30 cellular contexts compared by ENCODE assay signal in genomic region chr17:17636456-17636855, GRCh38.
"Had no signal": no experiment of that assay in that cellular context is flagged by ENCODE, and none has a peak within 500 bp of the region (broad histone marks: within the 10 kb centered on the region; RNA-seq: fewer than 3 reads in every experiment).

No MANE protein-coding gene starts in this region.

- H3K4me3 Mint-ChIP-seq: activated CD4-positive, alpha-beta memory T cell treated with anti-CD3 and anti-CD28 coated beads for 36 hours; activated CD4-positive, alpha-beta T cell treated with anti-CD3 and anti-CD28 coated beads, Interleukin-2, amount 10 ng/mL, durations not matched to agents 24 days and 14 days; activated T-cell treated with anti-CD3 and anti-CD28 coated beads, Interleukin-2, amount 50 U/mL, for 4 hours; activated T-helper 17 cell treated with anti-CD3 and anti-CD28 coated beads, Interleukin-2, amount 50 U/mL, for 72 hours; effector memory CD8-positive, alpha-beta T cell; memory B cell; naive thymus-derived CD4-positive, alpha-beta T cell; neural crest cell; T-helper 1 cell treated with Interleukin-12 subunit alpha and Interleukin-12 subunit beta and Interleukin-4 antibody, amounts not matched to agents 30 μg/mL and 1 μg/mL, for 36 hours had no signal

- H3K4me1 ChIP-seq: body of pancreas, colonic mucosa, gastrocnemius medialis had no signal

- H3K9me3 Mint-ChIP-seq: activated CD4-positive, alpha-beta memory T cell treated with anti-CD3 and anti-CD28 coated beads for 36 hours; activated CD4-positive, alpha-beta T cell treated with anti-CD3 and anti-CD28 coated beads, Interleukin-2, amount 10 ng/mL, durations not matched to agents 24 days and 14 days; activated T-cell treated with anti-CD3 and anti-CD28 coated beads, Interleukin-2, amount 50 U/mL, for 4 hours; activated T-helper 17 cell treated with anti-CD3 and anti-CD28 coated beads, Interleukin-2, amount 50 U/mL, for 72 hours; effector memory CD8-positive, alpha-beta T cell; neural crest cell; T-helper 1 cell treated with Interleukin-12 subunit alpha and Interleukin-12 subunit beta and Interleukin-4 antibody, amounts not matched to agents 30 μg/mL and 1 μg/mL, for 36 hours had no signal

- H3K27ac Mint-ChIP-seq: activated CD4-positive, alpha-beta memory T cell treated with anti-CD3 and anti-CD28 coated beads for 36 hours; activated CD4-positive, alpha-beta T cell treated with anti-CD3 and anti-CD28 coated beads, Interleukin-2, amount 10 ng/mL, durations not matched to agents 24 days and 14 days; activated T-helper 17 cell treated with anti-CD3 and anti-CD28 coated beads, Interleukin-2, amount 50 U/mL, for 72 hours; effector memory CD8-positive, alpha-beta T cell; memory B cell; naive thymus-derived CD4-positive, alpha-beta T cell; T-helper 1 cell treated with Interleukin-12 subunit alpha and Interleukin-12 subunit beta and Interleukin-4 antibody, amounts not matched to agents 30 μg/mL and 1 μg/mL, for 36 hours had no signal

- H3K4me3 ChIP-seq: body of pancreas, colonic mucosa, gastrocnemius medialis, skin epidermis, thoracic aorta had no signal

- H3K36me3 ChIP-seq: colonic mucosa, gastrocnemius medialis, thoracic aorta had no signal

- H3K27me3 ChIP-seq: body of pancreas, colonic mucosa, gastrocnemius medialis had no signal

- H3K36me3 Mint-ChIP-seq: activated CD4-positive, alpha-beta memory T cell treated with anti-CD3 and anti-CD28 coated beads for 36 hours; naive thymus-derived CD4-positive, alpha-beta T cell had no signal

- DNase-seq: activated CD4-positive, alpha-beta memory T cell treated with anti-CD3 and anti-CD28 coated beads for 36 hours; activated CD4-positive, alpha-beta T cell treated with anti-CD3 and anti-CD28 coated beads, Interleukin-2, amount 10 ng/mL, durations not matched to agents 24 days and 14 days; activated CD4-positive, CD25-positive, alpha-beta regulatory T cell treated with anti-CD3 and anti-CD28 coated beads, Interleukin-2, amount 50 U/mL, for 72 hours; activated CD8-positive, alpha-beta memory T cell treated with anti-CD3 and anti-CD28 coated beads, Interleukin-2, amount 50 U/mL, for 48 hours; activated gamma-delta T cell treated with Interleukin-2 at 50 U/mL for 16 hours; activated naive CD4-positive, alpha-beta T cell treated with anti-CD3 and anti-CD28 coated beads, Interleukin-2, amount 50 U/mL, for 16 hours; activated T-cell treated with anti-CD3 and anti-CD28 coated beads, Interleukin-2, amount 50 U/mL, for 4 hours; amygdala; body of pancreas; colonic mucosa; effector memory CD8-positive, alpha-beta T cell; erythroblast; gastrocnemius medialis; glutamatergic neuron; left colon; midbrain; naive thymus-derived CD4-positive, alpha-beta T cell; stimulated activated CD4-positive, alpha-beta T cell treated with anti-CD3 and anti-CD28 coated beads, Interleukin-12 subunit alpha, Interleukin-12 subunit beta, amount 100 ng/mL, for 4 hours; stimulated activated CD4-positive, alpha-beta T cell treated with anti-CD3 and anti-CD28 coated beads, Interleukin-4, amount 100 ng/mL, for 1 hour; stimulated activated naive CD8-positive, alpha-beta T cell treated with anti-CD3 and anti-CD28 coated beads, Interleukin-15, Interleukin-2, amounts not matched to agents 100 U/mL and 50 U/mL, for 24 hours; SW 1271; trophoblast cell had no signal

- H3K27ac ChIP-seq: body of pancreas, colonic mucosa, gastrocnemius medialis, skin epidermis, thoracic aorta had no signal

- H3K9me3 ChIP-seq: body of pancreas, colonic mucosa, gastrocnemius medialis, thoracic aorta had no signal

- H3K27me3 Mint-ChIP-seq: activated CD4-positive, alpha-beta memory T cell treated with anti-CD3 and anti-CD28 coated beads for 36 hours; activated CD4-positive, alpha-beta T cell treated with anti-CD3 and anti-CD28 coated beads, Interleukin-2, amount 10 ng/mL, durations not matched to agents 24 days and 14 days; activated T-helper 17 cell treated with anti-CD3 and anti-CD28 coated beads, Interleukin-2, amount 50 U/mL, for 72 hours had no signal

- FAIRE-seq: keratinocyte, urothelium cell line had no signal

- H3K4me1 Mint-ChIP-seq: activated CD4-positive, alpha-beta T cell treated with anti-CD3 and anti-CD28 coated beads, Interleukin-2, amount 10 ng/mL, durations not matched to agents 24 days and 14 days; activated T-helper 17 cell treated with anti-CD3 and anti-CD28 coated beads, Interleukin-2, amount 50 U/mL, for 72 hours; neural crest cell had no signal
